ENCODE assay signal across 11 cellular contexts in genomic region chr5:103135461-103135860, GRCh38.
"Had no signal": no experiment of that assay in that cellular context is flagged by ENCODE, and none has a peak within 500 bp of the region (broad histone marks: within the 10 kb centered on the region; RNA-seq: fewer than 3 reads in every experiment).

No MANE protein-coding gene starts in this region.

- H3K9ac ChIP-seq: GM23248 had no signal

- H3K4me1 ChIP-seq: HAP-1 had no signal

- H3K4me3 ChIP-seq: GM23248, GM23338, HAP-1 had no signal

- H3K4me3 Mint-ChIP-seq: GM23338, H9, HFFc6 had no signal

- ATAC-seq: GM23338, HCT116 had no signal

- H3K9me3 ChIP-seq: HAP-1 had no signal

- H3K4me2 ChIP-seq: GM23338 had no signal

- H2AFZ ChIP-seq: GM23248, GM23338 had no signal

- H3K27ac Mint-ChIP-seq: GM23338, H9, HFFc6 had no signal

- H3K4me1 Mint-ChIP-seq: GM23338, H9 had no signal

- FAIRE-seq: H1, H54 had no signal

- H3K9me3 Mint-ChIP-seq: H9, HFFc6 had no signal

- DNase-seq: GM23248, GOT3, H7, H9, HCEC 1CT, HFFc6 had no signal

- H3K27ac ChIP-seq: GM23248 had no signal
